In genomic region chr9:76704601-76705204, GRCh38 we compare ENCODE assay signal across 8 cellular contexts. TPM values are rescaled to one million over a fixed set of nuclear protein-coding genes. Genes with fewer than 3 reads are reported as not detected.
DNase-seq lines count a peak whose midpoint lies in the region; ATAC-seq, FAIRE-seq and TF ChIP-seq lines count a peak whose summit lies in the region.

No MANE protein-coding gene starts in this region.

- WGBS in small intestine, 3 donors = 8 to 10% (median 9%) methylated on average over 9 of the region's 9 CpGs

- FAIRE-seq in H54 (lab: Jason Lieb, UNC) (peak; percentile 91), small intestine (lab: Jason Lieb, UNC) (no peak)

- peaks cover 0 to 4% of the 10 kb centered on the region in 2 donors for H3K27me3 ChIP-seq in small intestine (ENCODE audit: control insufficient read depth in 2 of 2, insufficient read depth in 2 of 2, low read length in 2 of 2)

- peak; percentile 76 for DNase-seq in CD1c-positive myeloid dendritic cell (ENCODE audit: extremely low spot score)
- DNase-seq in H54 (ENCODE audit: insufficient read length, low spot score) = peak; percentile 63
- peak; percentile 54 for DNase-seq in NCI-H226
- DNase-seq in astrocyte of the spinal cord (ENCODE audit: low read depth, low spot score) = peak; percentile 89
- peak; percentile 50 for DNase-seq in iPS DF 19.7 (ENCODE audit: low read depth, low spot score)
- peak; percentile 79 for DNase-seq in small intestine

- in situ Hi-C loops in astrocyte of the spinal cord (cut with HindIII; ENCODE audit: low sequenced_read_pairs) = no loop called here

- H3K4me3 ChIP-seq in astrocyte of the spinal cord (ENCODE audit: low read depth, low read length) (no peak overlapping the region), small intestine (ENCODE audit: low read depth in 1 of 2, low read length in 2 of 2) (no peak overlapping the region)

- H3K4me1 ChIP-seq in small intestine (ENCODE audit: control insufficient read depth in 2 of 2, insufficient read depth in 1 of 2, low read depth in 1 of 2, low read length in 1 of 2) = no peaks in the 10 kb centered on the region

- H3K27ac ChIP-seq in small intestine (ENCODE audit: low read depth in 1 of 2, low read length in 1 of 2) = no peak overlapping the region

- ATAC-seq in HG02678 (IDR thresholded peaks at IDR 0.05; ENCODE audit: unreplicated experiment) (no peak), HG03439 (IDR thresholded peaks at IDR 0.05; ENCODE audit: unreplicated experiment) (no peak)

- peak; percentile 38 for TF ChIP-seq CTCF in astrocyte of the spinal cord (IDR thresholded peaks at IDR 0.05; ENCODE audit: low read depth, low read length)

- H3K36me3 ChIP-seq in small intestine (ENCODE audit: control insufficient read depth in 2 of 2, insufficient read depth in 2 of 2, low read length in 2 of 2) = no peaks in the 10 kb centered on the region

- TF ChIP-seq POLR2A in H54 (IDR thresholded peaks at IDR 0.05; ENCODE audit: low read depth, low read length) = no peak

- no peaks in the 10 kb centered on the region for H3K9me3 ChIP-seq in small intestine (ENCODE audit: control insufficient read depth, low read depth)

RNA-seq across cellular contexts. Expression of gene PCA3, which starts 59.5 kb away (rescaled TPM):
- polyA plus RNA-seq in small intestine = under 1 TPM in 1 of 3 donors, not detected in 2; 0.28 TPM
